Comparison of ENCODE assay signal across 20 cellular contexts in the genomic region with DNA sequence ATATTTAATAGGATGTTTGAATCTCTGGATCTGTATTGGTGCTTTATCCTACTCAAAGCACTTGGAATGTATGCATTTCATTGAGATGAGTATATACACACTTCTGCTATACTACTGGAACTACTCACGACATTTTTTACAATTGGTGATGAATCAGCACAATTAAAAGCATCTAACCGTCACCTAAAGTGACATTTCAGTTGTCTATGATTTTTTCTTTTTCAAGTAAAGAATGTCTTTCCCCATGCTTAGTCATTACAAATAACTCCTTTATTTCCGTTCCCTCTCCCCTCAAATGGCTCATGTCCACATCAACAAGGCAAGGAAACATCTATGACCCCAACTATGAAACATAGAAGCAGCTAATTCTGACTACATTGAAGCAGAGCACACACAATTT.
A peak's percentile ranks its signal among the peaks of the same experiment; 100 is the strongest.
DNase-seq lines count a peak whose midpoint lies in the region; ATAC-seq and TF ChIP-seq lines count a peak whose summit lies in the region.
"Had no signal": no experiment of that assay in that cellular context is flagged by ENCODE, and none has a peak within 500 bp of the region (broad histone marks: within the 10 kb centered on the region; RNA-seq: fewer than 3 reads in every experiment).

No MANE protein-coding gene starts in this region.

- peaks cover 14% of the 10 kb centered on the region for H3K4me1 Mint-ChIP-seq in activated naive CD8-positive, alpha-beta T cell treated with anti-CD3 and anti-CD28 coated beads for 36 hours
- peaks cover 11% of the 10 kb centered on the region for H3K4me1 Mint-ChIP-seq in activated naive CD8-positive, alpha-beta T cell treated with anti-CD3 and anti-CD28 coated beads, Interleukin-2, amount 50 U/mL, for 24 hours
- H3K4me1 Mint-ChIP-seq: stimulated activated effector memory CD8-positive, alpha-beta T cell treated with anti-CD3 and anti-CD28 coated beads, Interleukin-12 subunit alpha, Interleukin-12 subunit beta, amount 100 ng/mL, for 72 hours had no signal

- peaks cover 3% of the 10 kb centered on the region for H3K9me3 Mint-ChIP-seq in activated naive CD8-positive, alpha-beta T cell treated with anti-CD3 and anti-CD28 coated beads for 36 hours
- peaks cover 6% of the 10 kb centered on the region for H3K9me3 Mint-ChIP-seq in activated naive CD8-positive, alpha-beta T cell treated with anti-CD3 and anti-CD28 coated beads, Interleukin-2, amount 50 U/mL, for 24 hours
- H3K9me3 Mint-ChIP-seq: activated naive CD4-positive, alpha-beta T cell treated with anti-CD3 and anti-CD28 coated beads, Interleukin-2, amount 50 U/mL, for 24 hours; activated T-helper 1 cell treated with anti-CD3 and anti-CD28 coated beads, Interleukin-12 subunit alpha, Interleukin-12 subunit beta, Interleukin-2, Interleukin-4 antibody, amounts not matched to agents 30 ng/mL and 10 ng/mL and 1 ng/mL, durations not matched to agents 14 hours and 24 hours and 36 hours had no signal

- ATAC-seq in activated naive CD8-positive, alpha-beta T cell treated with anti-CD3 and anti-CD28 coated beads, Interleukin-2, amount 50 U/mL, for 24 hours, result no peak
- ATAC-seq: stimulated activated effector memory CD8-positive, alpha-beta T cell treated with anti-CD3 and anti-CD28 coated beads, Interleukin-12 subunit alpha, Interleukin-12 subunit beta, amount 100 ng/mL, for 72 hours had no signal

- no peak overlapping the region for H3K27ac Mint-ChIP-seq in activated naive CD8-positive, alpha-beta T cell treated with anti-CD3 and anti-CD28 coated beads for 36 hours
- H3K27ac Mint-ChIP-seq in activated naive CD8-positive, alpha-beta T cell treated with anti-CD3 and anti-CD28 coated beads, Interleukin-2, amount 50 U/mL, for 24 hours, result no peak overlapping the region
- H3K27ac Mint-ChIP-seq: activated naive CD4-positive, alpha-beta T cell treated with anti-CD3 and anti-CD28 coated beads, Interleukin-2, amount 50 U/mL, for 24 hours; activated T-helper 1 cell treated with anti-CD3 and anti-CD28 coated beads, Interleukin-12 subunit alpha, Interleukin-12 subunit beta, Interleukin-2, Interleukin-4 antibody, amounts not matched to agents 30 ng/mL and 10 ng/mL and 1 ng/mL, durations not matched to agents 14 hours and 24 hours and 36 hours; stimulated activated effector memory CD8-positive, alpha-beta T cell treated with anti-CD3 and anti-CD28 coated beads, Interleukin-12 subunit alpha, Interleukin-12 subunit beta, amount 100 ng/mL, for 72 hours had no signal

- TF ChIP-seq CTCF in AG10803 (conservative IDR thresholded peaks at IDR 0.05; ENCODE audit: low read length), result no peak

- peaks cover 7% of the 10 kb centered on the region for H3K36me3 Mint-ChIP-seq in activated naive CD8-positive, alpha-beta T cell treated with anti-CD3 and anti-CD28 coated beads for 36 hours
- H3K36me3 Mint-ChIP-seq in activated naive CD8-positive, alpha-beta T cell treated with anti-CD3 and anti-CD28 coated beads, Interleukin-2, amount 50 U/mL, for 24 hours (ENCODE audit: low read depth), result peaks cover 6% of the 10 kb centered on the region
- H3K36me3 Mint-ChIP-seq: stimulated activated effector memory CD8-positive, alpha-beta T cell treated with anti-CD3 and anti-CD28 coated beads, Interleukin-12 subunit alpha, Interleukin-12 subunit beta, amount 100 ng/mL, for 72 hours had no signal

- H3K27me3 Mint-ChIP-seq in activated naive CD8-positive, alpha-beta T cell treated with anti-CD3 and anti-CD28 coated beads for 36 hours, result no peaks in the 10 kb centered on the region
- no peaks in the 10 kb centered on the region for H3K27me3 Mint-ChIP-seq in activated naive CD8-positive, alpha-beta T cell treated with anti-CD3 and anti-CD28 coated beads, Interleukin-2, amount 50 U/mL, for 24 hours
- H3K27me3 Mint-ChIP-seq: activated naive CD4-positive, alpha-beta T cell treated with anti-CD3 and anti-CD28 coated beads, Interleukin-2, amount 50 U/mL, for 24 hours had no signal

- DNase-seq in AG10803 (ENCODE audit: low read depth) (peak; percentile 46), HS-5 (ENCODE audit: low read depth) (peak; percentile 65), astrocyte of the hippocampus (ENCODE audit: low read depth, low spot score) (peak; percentile 36), non-pigmented ciliary epithelial cell (ENCODE audit: low read depth) (peak; percentile 36), NOMO-1 treated with dmso at 0.1 percent for 144 hours (lab: John Stamatoyannopoulos, UW; ENCODE audit: unreplicated experiment) (no peak)
- DNase-seq in activated naive CD8-positive, alpha-beta T cell treated with anti-CD3 and anti-CD28 coated beads for 36 hours, result no peak
- DNase-seq in activated naive CD8-positive, alpha-beta T cell treated with anti-CD3 and anti-CD28 coated beads, Interleukin-2, amount 50 U/mL, for 24 hours, result no peak
- DNase-seq: activated CD4-positive, alpha-beta T cell treated with anti-CD3 and anti-CD28 coated beads, Interleukin-2, amount 50 U/mL, for 1 hour; aorta; cerebellar nuclear complex; NCI-H1092; NCI-H2029 treated with DMSO at 0.1 percent for 48 hours; NCI-H226; NCI-H748 treated with DMSO at 0.1 percent for 48 hours; stimulated activated CD4-positive, alpha-beta T cell treated with anti-CD3 and anti-CD28 coated beads, Interleukin-2, amount 100 ng/mL, for 48 hours; T-helper 9 cell had no signal

- no peak overlapping the region for H3K4me3 ChIP-seq in AG10803 (ENCODE audit: low read length)
- H3K4me3 ChIP-seq: suprapubic skin had no signal

- no peak overlapping the region for H3K4me3 Mint-ChIP-seq in activated naive CD8-positive, alpha-beta T cell treated with anti-CD3 and anti-CD28 coated beads for 36 hours
- H3K4me3 Mint-ChIP-seq in activated naive CD8-positive, alpha-beta T cell treated with anti-CD3 and anti-CD28 coated beads, Interleukin-2, amount 50 U/mL, for 24 hours, result no peak overlapping the region
- H3K4me3 Mint-ChIP-seq: activated naive CD4-positive, alpha-beta T cell treated with anti-CD3 and anti-CD28 coated beads, Interleukin-2, amount 50 U/mL, for 24 hours; activated T-helper 1 cell treated with anti-CD3 and anti-CD28 coated beads, Interleukin-12 subunit alpha, Interleukin-12 subunit beta, Interleukin-2, Interleukin-4 antibody, amounts not matched to agents 30 ng/mL and 10 ng/mL and 1 ng/mL, durations not matched to agents 14 hours and 24 hours and 36 hours; stimulated activated effector memory CD8-positive, alpha-beta T cell treated with anti-CD3 and anti-CD28 coated beads, Interleukin-12 subunit alpha, Interleukin-12 subunit beta, amount 100 ng/mL, for 72 hours had no signal

Comparison
In these comparisons a context has a peak if more than half of its experiments do, and no peak if none do; other contexts are left out.
1. DNase-seq: peak in AG10803 (single experiment), HS-5 (single experiment), astrocyte of the hippocampus (single experiment) and non-pigmented ciliary epithelial cell (single experiment); none in activated naive CD8-positive, alpha-beta T cell treated with anti-CD3 and anti-CD28 coated beads for 36 hours (single experiment), NOMO-1 treated with dmso at 0.1 percent for 144 hours (single experiment) and activated naive CD8-positive, alpha-beta T cell treated with anti-CD3 and anti-CD28 coated beads, Interleukin-2, amount 50 U/mL, for 24 hours (single experiment).